Comparison of ENCODE assay signal across 2 cellular contexts in the genomic region with DNA sequence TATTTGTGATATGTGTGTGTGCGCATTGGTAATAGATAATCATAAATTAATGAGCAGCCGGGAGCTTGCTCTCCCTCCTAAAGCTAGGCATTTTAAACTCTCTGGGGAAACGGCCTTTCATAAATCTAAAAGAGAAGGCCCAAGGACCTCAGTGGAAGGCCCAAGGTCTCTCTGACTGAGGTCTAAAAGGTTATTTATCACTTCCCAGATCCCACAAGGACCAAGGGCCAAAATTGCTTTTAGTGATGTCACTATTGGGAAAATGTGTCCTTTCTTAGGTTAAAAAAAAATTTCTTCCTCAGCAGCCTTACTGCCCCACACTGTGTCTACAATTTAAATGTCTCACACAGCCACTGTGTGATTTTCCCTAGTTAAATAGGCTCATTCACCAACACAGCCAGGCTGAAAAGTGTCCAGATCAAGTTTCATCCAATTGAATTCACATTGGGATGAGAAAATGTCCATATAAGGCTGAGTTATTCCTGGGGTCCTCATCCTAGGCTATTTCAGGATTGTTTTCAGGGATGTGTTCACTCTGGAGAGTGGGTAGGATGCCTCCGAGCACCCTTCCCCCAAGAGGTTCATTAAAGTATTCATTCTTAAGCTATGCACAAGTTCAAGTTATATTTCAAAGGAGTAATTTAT.
TF ChIP-seq lines count a peak whose summit lies in the region.

No MANE protein-coding gene starts in this region.

TF ChIP-seq in HepG2, 621 proteins besides CTCF, POLR2A, EP300 and RAD21:
- TF ChIP-seq KDM3A (CRISPR knock-in tag; IDR thresholded peaks at IDR 0.05; ENCODE audit: low read depth): no peak
- no peak for TF ChIP-seq TARDBP (CRISPR knock-in tag; IDR thresholded peaks at IDR 0.05)
- TF ChIP-seq ZNF329 (CRISPR knock-in tag; IDR thresholded peaks at IDR 0.05; ENCODE audit: low read depth): no peak
- TF ChIP-seq, protein P1, sequence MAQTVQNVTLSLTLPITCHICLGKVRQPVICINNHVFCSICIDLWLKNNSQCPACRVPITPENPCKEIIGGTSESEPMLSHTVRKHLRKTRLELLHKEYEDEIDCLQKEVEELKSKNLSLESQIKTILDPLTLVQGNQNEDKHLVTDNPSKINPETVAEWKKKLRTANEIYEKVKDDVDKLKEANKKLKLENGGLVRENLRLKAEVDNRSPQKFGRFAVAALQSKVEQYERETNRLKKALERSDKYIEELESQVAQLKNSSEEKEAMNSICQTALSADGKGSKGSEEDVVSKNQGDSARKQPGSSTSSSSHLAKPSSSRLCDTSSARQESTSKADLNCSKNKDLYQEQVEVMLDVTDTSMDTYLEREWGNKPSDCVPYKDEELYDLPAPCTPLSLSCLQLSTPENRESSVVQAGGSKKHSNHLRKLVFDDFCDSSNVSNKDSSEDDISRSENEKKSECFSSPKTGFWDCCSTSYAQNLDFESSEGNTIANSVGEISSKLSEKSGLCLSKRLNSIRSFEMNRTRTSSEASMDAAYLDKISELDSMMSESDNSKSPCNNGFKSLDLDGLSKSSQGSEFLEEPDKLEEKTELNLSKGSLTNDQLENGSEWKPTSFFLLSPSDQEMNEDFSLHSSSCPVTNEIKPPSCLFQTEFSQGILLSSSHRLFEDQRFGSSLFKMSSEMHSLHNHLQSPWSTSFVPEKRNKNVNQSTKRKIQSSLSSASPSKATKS (CRISPR knock-in tag; IDR thresholded peaks at IDR 0.05): no peak
- no peak for TF ChIP-seq ZNF878 (CRISPR knock-in tag; IDR thresholded peaks at IDR 0.05)
- no peak for TF ChIP-seq HDAC6 (IDR thresholded peaks at IDR 0.05; ENCODE audit: low read depth, low read length)
- TF ChIP-seq ZNF780A (CRISPR knock-in tag; IDR thresholded peaks at IDR 0.05): no peak
- TF ChIP-seq POGZ (CRISPR knock-in tag; IDR thresholded peaks at IDR 0.05): no peak
- TF ChIP-seq ZFP37 (CRISPR knock-in tag; IDR thresholded peaks at IDR 0.05; ENCODE audit: borderline replicate concordance): no peak
- no peak for TF ChIP-seq SKI (IDR thresholded peaks at IDR 0.05; ENCODE audit: partially characterized antibody)
- TF ChIP-seq IKZF4 (CRISPR knock-in tag; IDR thresholded peaks at IDR 0.05; ENCODE audit: borderline replicate concordance, low read depth, not compliant biosample characterization): no peak
- TF ChIP-seq, protein P2, sequence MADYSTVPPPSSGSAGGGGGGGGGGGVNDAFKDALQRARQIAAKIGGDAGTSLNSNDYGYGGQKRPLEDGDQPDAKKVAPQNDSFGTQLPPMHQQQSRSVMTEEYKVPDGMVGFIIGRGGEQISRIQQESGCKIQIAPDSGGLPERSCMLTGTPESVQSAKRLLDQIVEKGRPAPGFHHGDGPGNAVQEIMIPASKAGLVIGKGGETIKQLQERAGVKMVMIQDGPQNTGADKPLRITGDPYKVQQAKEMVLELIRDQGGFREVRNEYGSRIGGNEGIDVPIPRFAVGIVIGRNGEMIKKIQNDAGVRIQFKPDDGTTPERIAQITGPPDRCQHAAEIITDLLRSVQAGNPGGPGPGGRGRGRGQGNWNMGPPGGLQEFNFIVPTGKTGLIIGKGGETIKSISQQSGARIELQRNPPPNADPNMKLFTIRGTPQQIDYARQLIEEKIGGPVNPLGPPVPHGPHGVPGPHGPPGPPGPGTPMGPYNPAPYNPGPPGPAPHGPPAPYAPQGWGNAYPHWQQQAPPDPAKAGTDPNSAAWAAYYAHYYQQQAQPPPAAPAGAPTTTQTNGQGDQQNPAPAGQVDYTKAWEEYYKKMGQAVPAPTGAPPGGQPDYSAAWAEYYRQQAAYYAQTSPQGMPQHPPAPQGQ (CRISPR knock-in tag; IDR thresholded peaks at IDR 0.05; ENCODE audit: borderline replicate concordance): no peak
- TF ChIP-seq, protein P3, sequence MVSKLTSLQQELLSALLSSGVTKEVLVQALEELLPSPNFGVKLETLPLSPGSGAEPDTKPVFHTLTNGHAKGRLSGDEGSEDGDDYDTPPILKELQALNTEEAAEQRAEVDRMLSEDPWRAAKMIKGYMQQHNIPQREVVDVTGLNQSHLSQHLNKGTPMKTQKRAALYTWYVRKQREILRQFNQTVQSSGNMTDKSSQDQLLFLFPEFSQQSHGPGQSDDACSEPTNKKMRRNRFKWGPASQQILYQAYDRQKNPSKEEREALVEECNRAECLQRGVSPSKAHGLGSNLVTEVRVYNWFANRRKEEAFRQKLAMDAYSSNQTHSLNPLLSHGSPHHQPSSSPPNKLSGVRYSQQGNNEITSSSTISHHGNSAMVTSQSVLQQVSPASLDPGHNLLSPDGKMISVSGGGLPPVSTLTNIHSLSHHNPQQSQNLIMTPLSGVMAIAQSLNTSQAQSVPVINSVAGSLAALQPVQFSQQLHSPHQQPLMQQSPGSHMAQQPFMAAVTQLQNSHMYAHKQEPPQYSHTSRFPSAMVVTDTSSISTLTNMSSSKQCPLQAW (CRISPR knock-in tag; IDR thresholded peaks at IDR 0.05): no peak
- TF ChIP-seq HNRNPH1 (optimal IDR thresholded peaks at IDR 0.05; ENCODE audit: low read depth, low read length): no peak

TF ChIP-seq in H1, 55 proteins besides CTCF, POLR2A, EP300 and RAD21:
- peak; percentile 72 for TF ChIP-seq SRF (IDR thresholded peaks at IDR 0.05; ENCODE audit: low read depth, low read length)
- no peak for TF ChIP-seq RBBP5 (IDR thresholded peaks at IDR 0.05; ENCODE audit: borderline replicate concordance, low read depth, low read length)
